Comparison of ENCODE assay signal across 22 cellular contexts in the genomic region with DNA sequence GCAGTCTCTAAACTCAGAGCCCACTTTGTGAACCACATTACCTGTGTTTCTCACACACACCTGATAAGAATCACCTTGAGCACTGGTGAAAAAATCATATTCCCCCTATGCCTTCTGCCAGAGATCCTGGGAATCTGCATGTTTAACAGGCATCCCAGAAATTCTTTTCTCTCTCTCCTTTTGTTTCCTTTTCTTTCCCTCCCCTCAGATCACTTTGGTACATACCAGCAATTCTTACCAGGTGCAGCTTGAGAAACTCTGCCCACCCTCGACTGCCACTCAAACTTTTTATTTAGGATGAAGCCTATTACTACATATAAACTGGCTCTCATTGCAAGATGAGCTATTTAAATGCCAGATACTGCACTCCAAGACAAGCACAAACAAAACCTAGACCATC. TPM values are rescaled to one million over a fixed set of nuclear protein-coding genes. Genes with fewer than 3 reads are reported as not detected.
DNase-seq lines count a peak whose midpoint lies in the region; ATAC-seq and TF ChIP-seq lines count a peak whose summit lies in the region.
"Had no signal": no experiment of that assay in that cellular context is flagged by ENCODE, and none has a peak within 500 bp of the region (broad histone marks: within the 10 kb centered on the region; RNA-seq: fewer than 3 reads in every experiment).

No MANE protein-coding gene starts in this region.

- H4K8ac ChIP-seq in mesendoderm (ENCODE audit: low read depth, low read length): no peak overlapping the region

- no peak for TF ChIP-seq CTCF in GM23338 (conservative IDR thresholded peaks at IDR 0.05; ENCODE audit: low read depth in 2 of 2)
- TF ChIP-seq CTCF in HFFc6 (IDR thresholded peaks at IDR 0.05): no peak
- no peak for TF ChIP-seq CTCF in brain (conservative IDR thresholded peaks at IDR 0.05)
- no peak for TF ChIP-seq CTCF in foreskin keratinocyte (conservative IDR thresholded peaks at IDR 0.05)

- H3K27ac ChIP-seq in GM23338 (ENCODE audit: low read depth) (peak overlapping the region; percentile 94), mesendoderm (ENCODE audit: low read depth, low read length) (no peak overlapping the region), foreskin keratinocyte (no peak overlapping the region)
- H3K27ac ChIP-seq: BLaER1 treated with 17β-estradiol and CSF1 and Interleukin-3, amounts not matched to agents 10 nM and 100 nM; SJSA1 had no signal

- no peak overlapping the region for H2BK120ac ChIP-seq in mesendoderm (ENCODE audit: low read depth, low read length)

- peaks cover 30% of the 10 kb centered on the region for H3K4me1 Mint-ChIP-seq in GM23338
- H3K4me1 Mint-ChIP-seq in HFFc6 (ENCODE audit: low read depth): peaks cover 33% of the 10 kb centered on the region
- peaks cover 75% of the 10 kb centered on the region for H3K4me1 Mint-ChIP-seq in brain

- H3K18ac ChIP-seq in mesendoderm (ENCODE audit: low read length): no peak overlapping the region

- H4K20me1 ChIP-seq in GM23338 (replicated peaks; ENCODE audit: insufficient read depth): no peaks in the 10 kb centered on the region

- no peak overlapping the region for H3K4me3 Mint-ChIP-seq in GM23338
- no peak overlapping the region for H3K4me3 Mint-ChIP-seq in HFFc6
- H3K4me3 Mint-ChIP-seq in brain: peak overlapping the region in 1 of 5 experiments; percentile 29
- H3K4me3 Mint-ChIP-seq: CD4-positive, alpha-beta memory T cell had no signal

- H3K27ac Mint-ChIP-seq in GM23338 (peak overlapping the region; percentile 26; the same call in 1 of the 2 replicates), HFFc6 (peak overlapping the region; percentile 38; the same call in 1 of the 2 replicates), brain (peak overlapping the region in 4 of 5 experiments; percentile 22 to 58 (median 52))

- peak; percentile 82 for DNase-seq in GM23338 (ENCODE audit: low spot score)
- no peak for DNase-seq in HFFc6
- peak; percentile 28 for DNase-seq in mesendoderm
- DNase-seq in foreskin keratinocyte: no peak
- DNase-seq in islet precursor cell: no peak
- no peak for DNase-seq in EL
- DNase-seq: CD4-positive, alpha-beta memory T cell; COR-L47; DMS53; KBM-7; MG63; NCI-H1105 treated with DMSO at 0.1 percent for 48 hours; NCI-H2029; NCI-H446 treated with DMSO at 0.1 percent for 48 hours; NCI-H526; NCI-H82; Right ventricle myocardium superior; RPMI8226 had no signal

- H3K4ac ChIP-seq in mesendoderm (ENCODE audit: low read depth, low read length): no peak overlapping the region

- H3K79me2 ChIP-seq in GM23338 (replicated peaks; ENCODE audit: insufficient read depth) (peaks cover 72% of the 10 kb centered on the region), mesendoderm (ENCODE audit: control insufficient read depth, insufficient read depth, low read length) (no peaks in the 10 kb centered on the region)

- ATAC-seq in GM23338 (peak; percentile 64), foreskin keratinocyte (no peak), GM21423 (IDR thresholded peaks at IDR 0.05; ENCODE audit: unreplicated experiment) (no peak)

- H3K36me3 Mint-ChIP-seq in GM23338 (ENCODE audit: low read depth) (no peaks in the 10 kb centered on the region), HFFc6 (ENCODE audit: low read depth) (no peaks in the 10 kb centered on the region), brain (peaks cover 4% of the 10 kb centered on the region)
- H3K36me3 Mint-ChIP-seq: CD4-positive, alpha-beta memory T cell had no signal

- H3K4me1 ChIP-seq in GM23338 (ENCODE audit: insufficient read depth) (peaks cover 26% of the 10 kb centered on the region), mesendoderm (ENCODE audit: control insufficient read depth, low read depth, low read length) (peaks cover 1% of the 10 kb centered on the region), foreskin keratinocyte (peaks cover 4% of the 10 kb centered on the region)
- H3K4me1 ChIP-seq: SJSA1 had no signal

- no peak overlapping the region for H4K5ac ChIP-seq in mesendoderm (ENCODE audit: low read length)

- no peak overlapping the region for H2AFZ ChIP-seq in GM23338

- no peak overlapping the region for H2AK5ac ChIP-seq in mesendoderm (ENCODE audit: low read length)

- H2BK5ac ChIP-seq in mesendoderm (ENCODE audit: low read length): no peak overlapping the region

- no CpG with 5 or more reads among the region's 1 CpG for WGBS in mesendoderm (ENCODE audit: extremely low coverage, insufficient coverage, low lambda C conversion rate)

- H3K9ac ChIP-seq in mesendoderm (ENCODE audit: low read length): no peak overlapping the region
- H3K9ac ChIP-seq: BLaER1 treated with 17β-estradiol and CSF1 and Interleukin-3, amounts not matched to agents 10 nM and 100 nM had no signal

- no peak overlapping the region for H3K4me3 ChIP-seq in GM23338
- no peak overlapping the region for H3K4me3 ChIP-seq in mesendoderm (ENCODE audit: low read length)
- H3K4me3 ChIP-seq: BLaER1 treated with 17β-estradiol and CSF1 and Interleukin-3, amounts not matched to agents 10 nM and 100 nM; MG63; SJSA1 had no signal

- H3K36me3 ChIP-seq in GM23338 (ENCODE audit: insufficient read depth) (no peaks in the 10 kb centered on the region), mesendoderm (ENCODE audit: control insufficient read depth, insufficient read depth, low read length) (no peaks in the 10 kb centered on the region)
- H3K36me3 ChIP-seq: BLaER1 treated with 17β-estradiol and CSF1 and Interleukin-3, amounts not matched to agents 10 nM and 100 nM; MG63; SJSA1 had no signal

- H3K4me2 ChIP-seq in GM23338 (peak overlapping the region; percentile 1; the same call in 1 of the 2 replicates), mesendoderm (ENCODE audit: low read length) (no peak overlapping the region)

- no peak overlapping the region for H3K23ac ChIP-seq in mesendoderm (ENCODE audit: low read length)

- H3K27me3 ChIP-seq in GM23338 (ENCODE audit: insufficient read depth) (no peaks in the 10 kb centered on the region), mesendoderm (ENCODE audit: insufficient read depth, low read length, poor library complexity) (no peaks in the 10 kb centered on the region), foreskin keratinocyte (no peaks in the 10 kb centered on the region)
- H3K27me3 ChIP-seq: BLaER1 treated with 17β-estradiol and CSF1 and Interleukin-3, amounts not matched to agents 10 nM and 100 nM; MG63; SJSA1 had no signal

- H3K9me3 Mint-ChIP-seq in GM23338 (no peaks in the 10 kb centered on the region), HFFc6 (no peaks in the 10 kb centered on the region), brain (no peaks in the 10 kb centered on the region)

- no peaks in the 10 kb centered on the region for H3F3A ChIP-seq in GM23338 (replicated peaks; ENCODE audit: low read depth)

- no peak overlapping the region for H3K56ac ChIP-seq in mesendoderm (ENCODE audit: low read length)

- H3K79me1 ChIP-seq in mesendoderm (ENCODE audit: low read length): peaks cover 2% of the 10 kb centered on the region

- no peaks in the 10 kb centered on the region for H3K27me3 Mint-ChIP-seq in GM23338 (ENCODE audit: insufficient read depth, low read depth, poor library complexity)
- H3K27me3 Mint-ChIP-seq in HFFc6 (ENCODE audit: insufficient read depth): no peaks in the 10 kb centered on the region; the same call in 1 of the 2 replicates
- no peaks in the 10 kb centered on the region for H3K27me3 Mint-ChIP-seq in brain
- H3K27me3 Mint-ChIP-seq: CD4-positive, alpha-beta memory T cell had no signal

- H3K9me2 ChIP-seq in GM23338 (ENCODE audit: insufficient read depth): no peaks in the 10 kb centered on the region

- no peak overlapping the region for H2BK15ac ChIP-seq in mesendoderm (replicated peaks; ENCODE audit: low read depth)

RNA-seq across cellular contexts. Expression of a gene that starts 36.0 kb away (rescaled TPM):
- 29.9 and 36.9 TPM in 2 replicates for total RNA-seq in GM23338 (2014; rRNA removed; shearing (Covaris generic))
- 21.7 and 25.7 TPM in 2 replicates for polyA plus RNA-seq in GM23338 (2016; fragmentation: Nextera tagmentation; extraction: Ambion mirVana)
- total RNA-seq in HFFc6 (2021; fragmentation: NEBNext Ultra II Directional; extraction: Animal tissue kit (Norgen Biotek cat#: 25700)): 10 to 100 TPM; 15.7 to 22.5 (median 18.5) TPM
- 43.0 TPM for polyA plus RNA-seq in brain (ENCODE audit: insufficient read depth, low read depth, low replicate concordance)
- 6.3 TPM for polyA plus RNA-seq in mesendoderm (2013, experiment 1 of 2)
- 5.5 TPM for polyA plus RNA-seq in mesendoderm (2013, experiment 2 of 2)
- total RNA-seq in foreskin keratinocyte: 12.7 and 15.3 TPM in 2 replicates
- polyA plus RNA-seq in foreskin keratinocyte: 6.4 and 6.7 TPM in 2 replicates

Comparison
In these comparisons a context has a peak if more than half of its experiments do, and no peak if none do; other contexts are left out.
1. DNase-seq: peak in GM23338 (single experiment) and mesendoderm (single experiment); none in HFFc6 (single experiment), foreskin keratinocyte (0 of 2), islet precursor cell (single experiment) and EL (single experiment).
2. Peak in every context shown above with its lines, with median percentiles within 50 percentile points of each other: H3K27ac Mint-ChIP-seq.